Comparison of ENCODE assay signal across 10 cellular contexts in genomic region chr16:982152-983043, GRCh38. TPM values are rescaled to one million over a fixed set of nuclear protein-coding genes. Genes with fewer than 3 reads are reported as not detected.
DNase-seq lines count a peak whose midpoint lies in the region; ATAC-seq, FAIRE-seq and TF ChIP-seq lines count a peak whose summit lies in the region.
"Had no signal": no experiment of that assay in that cellular context is flagged by ENCODE, and none has a peak within 500 bp of the region (broad histone marks: within the 10 kb centered on the region; RNA-seq: fewer than 3 reads in every experiment).

No MANE protein-coding gene starts in this region.

- no peak for TF ChIP-seq CTCF in A549 (IDR thresholded peaks at IDR 0.05)
- TF ChIP-seq CTCF in HCT116 (IDR thresholded peaks at IDR 0.05 in 2 of 3, conservative IDR thresholded peaks at IDR 0.05 in 1 of 3; ENCODE audit: borderline replicate concordance in 1 of 3, insufficient read depth in 1 of 3, low read depth in 2 of 3, low read length in 2 of 3): no peak
- TF ChIP-seq CTCF in nephron (IDR thresholded peaks at IDR 0.05; ENCODE audit: unreplicated experiment in 3 of 3): no peak

- CTCF ChIA-PET in A549 (lab: Yijun Ruan, JAX): interaction anchor here (1.1 to 6.7 kb wide), 5 partner anchors 17 to 169 kb away, joined by 3 to 37 read pairs (median 4); no protein-coding TSS in a partner anchor
- CTCF ChIA-PET in HCT116 (lab: Charles Lee): no interaction called here

- H3K27me3 Mint-ChIP-seq in central memory CD8-positive, alpha-beta T cell: peaks cover 15% of the 10 kb centered on the region
- peaks cover 11% of the 10 kb centered on the region for H3K27me3 Mint-ChIP-seq in nephron (ENCODE audit: low read depth)

- 32% methylated on average over 22 of the region's 76 CpGs for WGBS in A549 (ENCODE audit: missing lambda C conversion rate)

- POLR2A ChIA-PET in A549 (lab: Yijun Ruan, JAX) (no interaction called here), HCT116 (lab: Charles Lee) (no interaction called here)

- intact Hi-C loops in HCT116 (cut with micrococcal nuclease): no loop called here

- no peak overlapping the region for H2AFZ ChIP-seq in HCT116 (ENCODE audit: low read depth, low read length, poor library complexity, severe bottlenecking)

- H3K27ac Mint-ChIP-seq in central memory CD8-positive, alpha-beta T cell (ENCODE audit: low read depth): no peak overlapping the region
- H3K27ac Mint-ChIP-seq in nephron: no peak overlapping the region

- no TSS peak for BruUV-seq in HCT116 (replicated peaks; lab: Mats Ljungman, UMichigan)

- H3K4me2 ChIP-seq in A549 (peak overlapping the region; percentile 100), HCT116 (ENCODE audit: low read length) (peak overlapping the region; percentile 69)

- H4K20me1 ChIP-seq in HCT116 (ENCODE audit: insufficient read depth): no peaks in the 10 kb centered on the region

- H3K9me3 ChIP-seq in A549 (no peaks in the 10 kb centered on the region), HCT116 (ENCODE audit: control insufficient read depth in 1 of 2, insufficient read depth in 1 of 2, low read depth in 1 of 2, low read length in 2 of 2) (no peaks in the 10 kb centered on the region)
- H3K9me3 ChIP-seq: adrenal gland had no signal

- H3K79me2 ChIP-seq in HCT116 (ENCODE audit: insufficient read depth, low read length): no peaks in the 10 kb centered on the region

- H3K4me1 ChIP-seq in A549 (peaks cover 12% of the 10 kb centered on the region), HCT116 (ENCODE audit: control insufficient read depth in 1 of 2, insufficient read depth in 2 of 2, low read length in 2 of 2) (peaks cover 0 to 9% of the 10 kb centered on the region in 2 experiments; a peak in 1 of 4 replicates)

- peak overlapping the region in 1 of 2 experiments; percentile 74; a peak in 2 of 6 replicates for H3K27ac ChIP-seq in A549
- H3K27ac ChIP-seq in HCT116 (ENCODE audit: low read depth, low read length): peak overlapping the region; percentile 22; the same call in 1 of the 2 replicates
- H3K27ac ChIP-seq: adrenal gland had no signal

- no peaks in the 10 kb centered on the region for H3K36me3 ChIP-seq in HCT116 (ENCODE audit: control insufficient read depth in 1 of 2, insufficient read depth in 2 of 2, low read length in 2 of 2)
- H3K36me3 ChIP-seq: adrenal gland had no signal

- H3K4me3 Mint-ChIP-seq in central memory CD8-positive, alpha-beta T cell: peak overlapping the region; percentile 61
- H3K4me3 Mint-ChIP-seq in nephron: peak overlapping the region; percentile 79 to 89 (median 86)

- peaks cover 7% of the 10 kb centered on the region for H3K36me3 Mint-ChIP-seq in central memory CD8-positive, alpha-beta T cell (ENCODE audit: insufficient read depth)
- peaks cover 6% of the 10 kb centered on the region for H3K36me3 Mint-ChIP-seq in nephron (ENCODE audit: low read depth)

- FAIRE-seq in A549 (lab: Jason Lieb, UNC): no peak

- H3K9me3 Mint-ChIP-seq in central memory CD8-positive, alpha-beta T cell: no peaks in the 10 kb centered on the region
- H3K9me3 Mint-ChIP-seq in nephron: no peaks in the 10 kb centered on the region

- no peak for TF ChIP-seq RAD21 in A549 (conservative IDR thresholded peaks at IDR 0.05 in 1 of 2, IDR thresholded peaks at IDR 0.05 in 1 of 2)
- TF ChIP-seq RAD21 in HCT116 (IDR thresholded peaks at IDR 0.05; ENCODE audit: low read depth): no peak

- peak overlapping the region; percentile 59 for H3K4me3 ChIP-seq in A549
- peak overlapping the region; percentile 28 to 46 for H3K4me3 ChIP-seq in HCT116 (replicated peaks in 1 of 2; ENCODE audit: low read depth in 1 of 2, low read length in 2 of 2)

- TF ChIP-seq POLR2A in A549 (IDR thresholded peaks at IDR 0.05; ENCODE audit: low read length): no peak
- TF ChIP-seq POLR2A in HCT116 (IDR thresholded peaks at IDR 0.05; ENCODE audit: borderline replicate concordance, extremely low read depth, insufficient read depth, insufficient read length): no peak

- no peaks in the 10 kb centered on the region for H3K9me2 ChIP-seq in HCT116 (ENCODE audit: insufficient read depth)

- peak in 1 of 2 experiments; percentile 40 for DNase-seq in A549 (ENCODE audit: low read depth in 1 of 2, low spot score in 1 of 2)
- no peak for DNase-seq in HCT116 (ENCODE audit: low read depth, low spot score)
- no peak for DNase-seq in central memory CD8-positive, alpha-beta T cell (ENCODE audit: low spot score in 2 of 2)
- no peak for DNase-seq in NCI-H1092 treated with DMSO at 0.1 percent for 48 hours (lab: John Stamatoyannopoulos, UW)
- DNase-seq: KBM-7 had no signal

- no peak for TF ChIP-seq EP300 in A549 (IDR thresholded peaks at IDR 0.05)

- H3K27me3 ChIP-seq in HCT116 (ENCODE audit: insufficient read depth, low read length): no peaks in the 10 kb centered on the region

- no peaks in the 10 kb centered on the region for H3K4me1 Mint-ChIP-seq in central memory CD8-positive, alpha-beta T cell
- peaks cover 28% of the 10 kb centered on the region for H3K4me1 Mint-ChIP-seq in nephron

- ATAC-seq in A549 (peak in 1 of 2 experiments; percentile 17; a peak in 3 of 6 replicates), HCT116 (peak; percentile 10), GM18867 (IDR thresholded peaks at IDR 0.05; ENCODE audit: unreplicated experiment) (no peak), GM21360 (IDR thresholded peaks at IDR 0.05; ENCODE audit: unreplicated experiment) (no peak), GM19351 (IDR thresholded peaks at IDR 0.05; ENCODE audit: unreplicated experiment) (no peak)
- ATAC-seq in central memory CD8-positive, alpha-beta T cell (replicated peaks; ENCODE audit: extremely low read depth, poor library complexity, severe bottlenecking): no peak

- RAD21 ChIA-PET in HCT116 (lab: Charles Lee; ENCODE audit: low non-redundant PET in 1 of 2, low total read pairs in 2 of 2, uncharacterized antibody in 2 of 2, unreplicated experiment in 2 of 2): interaction anchor here in 1 of 2 experiments (1.0 kb wide), 1 partner anchor 55 kb away, joined by 3 read pairs; no protein-coding TSS in a partner anchor

- peak overlapping the region; percentile 43; the same call in 1 of the 2 replicates for H3K9ac ChIP-seq in HCT116 (ENCODE audit: low read length)

TF ChIP-seq in A549, 52 proteins besides CTCF, POLR2A, EP300 and RAD21:
- TF ChIP-seq HOXB5 (CRISPR knock-in tag; IDR thresholded peaks at IDR 0.05): no peak
- TF ChIP-seq KDM5A (IDR thresholded peaks at IDR 0.05): no peak
- TF ChIP-seq HDAC2 (IDR thresholded peaks at IDR 0.05): no peak
- no peak for TF ChIP-seq MYC (IDR thresholded peaks at IDR 0.05; ENCODE audit: borderline replicate concordance, low read length)

TF ChIP-seq in HCT116, 20 proteins besides CTCF, POLR2A, EP300 and RAD21:
- TF ChIP-seq TCF7L2 (IDR thresholded peaks at IDR 0.05; ENCODE audit: borderline replicate concordance, extremely low read depth, insufficient read depth, insufficient read length) (peak; percentile 39), FOSL1 (IDR thresholded peaks at IDR 0.05; ENCODE audit: low read depth) (no peak), SP1 (IDR thresholded peaks at IDR 0.05; ENCODE audit: low read depth) (no peak), EZH2 (IDR thresholded peaks at IDR 0.05) (no peak)

RNA-seq across cellular contexts. Expression of gene SOX8, which starts 0.8 kb away (rescaled TPM):
- polyA plus RNA-seq in A549 (2011; rRNA removed) (0.06 and 0.07 TPM in 2 replicates), A549 (2017; fragmentation: RNase III; extraction: RNeasy Plus Mini Kit Qiagen cat#74134 plus additional on column Dnase treatment) (0.12 to 0.22 TPM (median 0.14 TPM) in 3 replicates)
- polyA plus RNA-seq in A549 (2012; cell fraction: cytosol; rRNA removed): 0.15 and 0.26 TPM in 2 replicates
- polyA plus RNA-seq in A549 (2012; cell fraction: nucleus; rRNA removed): 0.31 and 0.41 TPM in 2 replicates
- polyA minus RNA-seq in A549 (2011; rRNA and poly(A)+ RNA removed): not detected in 2 replicates
- total RNA-seq in HCT116 (2021; ENCODE audit: unreplicated experiment): 5.2 TPM
- 3.1 and 3.8 TPM in 2 replicates for polyA plus RNA-seq in HCT116 (2012)

RNA-seq across cellular contexts. Expression of gene LMF1, which starts 11.6 kb away (rescaled TPM):
- polyA plus RNA-seq in A549 (2011; rRNA removed) (10.9 and 16.0 TPM in 2 replicates), A549 (2017; fragmentation: RNase III; extraction: RNeasy Plus Mini Kit Qiagen cat#74134 plus additional on column Dnase treatment) (8.5 to 10.6 TPM (median 8.8 TPM) in 3 replicates)
- 4.1 and 7.4 TPM in 2 replicates for polyA plus RNA-seq in A549 (2012; cell fraction: cytosol; rRNA removed)
- polyA plus RNA-seq in A549 (2012; cell fraction: nucleus; rRNA removed): 25.0 and 30.2 TPM in 2 replicates
- 33.5 and 56.4 TPM in 2 replicates for polyA minus RNA-seq in A549 (2011; rRNA and poly(A)+ RNA removed)
- 12.8 TPM for total RNA-seq in HCT116 (2021; ENCODE audit: unreplicated experiment)
- polyA plus RNA-seq in HCT116 (2012): 17.9 and 18.6 TPM in 2 replicates
